In genomic region chr15:43186003-43186353, GRCh38 we compare ENCODE assay signal across 8 cellular contexts. TPM values are rescaled to one million over a fixed set of nuclear protein-coding genes. Genes with fewer than 3 reads are reported as not detected.
DNase-seq lines count a peak whose midpoint lies in the region; ATAC-seq, FAIRE-seq and TF ChIP-seq lines count a peak whose summit lies in the region.

No MANE protein-coding gene starts in this region.

- intact Hi-C loops in K562 (cut with micrococcal nuclease) (loop anchor here (2.0 to 10.0 kb wide), 3 partner anchors 81 to 484 kb away; partner anchors contain the start of gene UBR1), testis (cut with DNase I; ENCODE audit: low total_unique reads) (no loop called here)

- DNase-seq in AML-193 (lab: John Stamatoyannopoulos, UW) (peak; percentile 36 to 51), HuH-7 (ENCODE audit: low spot score) (peak; percentile 29), K562 (ENCODE audit: extremely low read depth in 1 of 4, low spot score in 3 of 4) (no peak), testis (peak; percentile 21), MV-4-11 (lab: John Stamatoyannopoulos, UW) (no peak)
- no peak for DNase-seq in activated CD8-positive, alpha-beta memory T cell treated with anti-CD3 and anti-CD28 coated beads, Interleukin-2, amount 50 U/mL, for 4 hours

- BruUV-seq in K562 (replicated peaks; lab: Mats Ljungman, UMichigan) = no TSS peak

- in situ Hi-C loops in K562 (cut with MboI) = no loop called here

- POLR2A ChIA-PET in K562 (lab: Yijun Ruan, JAX) = interaction anchor here (1.3 to 2.3 kb wide), 4 partner anchors 9 to 18 kb away, joined by 4 to 7 read pairs (median 6); no protein-coding TSS in a partner anchor

- H3K27ac ChIP-seq in K562 (ENCODE audit: extremely low read depth, low read depth, low read length) (peak overlapping the region; percentile 83), layer of hippocampus (ENCODE audit: low read depth, low read length) (peak overlapping the region; percentile 87), testis (peak overlapping the region; percentile 78 to 83)

- no peaks in the 10 kb centered on the region for H3K27me3 ChIP-seq in K562 (ENCODE audit: control insufficient read depth in 2 of 2, insufficient read depth in 2 of 2, low read length in 2 of 2)
- H3K27me3 ChIP-seq in layer of hippocampus (ENCODE audit: control insufficient read depth, insufficient read depth, low read length) = no peaks in the 10 kb centered on the region
- H3K27me3 ChIP-seq in testis = no peaks in the 10 kb centered on the region

- peak overlapping the region; percentile 93 for H2AFZ ChIP-seq in K562 (ENCODE audit: low read depth, low read length)

- peak; percentile 25 for ATAC-seq in GM19395 (IDR thresholded peaks at IDR 0.05; ENCODE audit: unreplicated experiment)
- peak; percentile 58 for ATAC-seq in K562

- H3K4me3 ChIP-seq in K562 (peak overlapping the region; percentile 70), testis (peak overlapping the region; percentile 76 to 94)

- H3K9ac ChIP-seq in K562 (ENCODE audit: insufficient read depth in 1 of 2, low read depth in 2 of 2, low read length in 2 of 2) = peak overlapping the region; percentile 75 to 96

- 0 out of 6 replicates have a peak, but pooled peaks of 1 of the 3 experiments have one; percentile 17 for TF ChIP-seq CTCF in K562 (IDR thresholded peaks at IDR 0.05 in 2 of 3, conservative IDR thresholded peaks at IDR 0.05 in 1 of 3; ENCODE audit: insufficient read depth in 2 of 3, low read depth in 1 of 3, low read length in 3 of 3)
- TF ChIP-seq CTCF in testis (IDR thresholded peaks at IDR 0.05) = no peak

- TF ChIP-seq EP300 in K562 (IDR thresholded peaks at IDR 0.05; ENCODE audit: low read length) = no peak

- no peak for TF ChIP-seq RAD21 in K562 (CRISPR knock-in tag; conservative IDR thresholded peaks at IDR 0.05 in 1 of 2, IDR thresholded peaks at IDR 0.05 in 1 of 2)

- no peak for TF ChIP-seq POLR2A in K562 (conservative IDR thresholded peaks at IDR 0.05)
- no peak for TF ChIP-seq POLR2A in testis (IDR thresholded peaks at IDR 0.05)

- H4K20me1 ChIP-seq in K562 (replicated peaks; ENCODE audit: control insufficient read depth, insufficient read depth, low read length) = no peaks in the 10 kb centered on the region

- FAIRE-seq in K562 (lab: Jason Lieb, UNC) = peak; percentile 11

- peaks cover 18% of the 10 kb centered on the region for H3K79me2 ChIP-seq in K562 (ENCODE audit: control insufficient read depth, insufficient read depth, low read length)

- CTCF ChIA-PET in K562 (lab: Yijun Ruan, JAX; ENCODE audit: low intra/inter-chr PET ratio) = interaction anchor here (1.2 kb wide), 1 partner anchor 260 kb away, joined by 3 read pairs; no protein-coding TSS in a partner anchor

- H3K4me1 ChIP-seq in K562 (replicated peaks in 1 of 2; ENCODE audit: control insufficient read depth in 2 of 2, insufficient read depth in 2 of 2, low read length in 2 of 2) = peaks cover 12 to 15% of the 10 kb centered on the region in 2 experiments
- H3K4me1 ChIP-seq in testis = peaks cover 9% of the 10 kb centered on the region

- H3K9me1 ChIP-seq in K562 (ENCODE audit: control insufficient read depth, insufficient read depth, low read length) = peaks cover 3% of the 10 kb centered on the region

- H3K36me3 ChIP-seq in K562 (ENCODE audit: control insufficient read depth, insufficient read depth, low read length) = peaks cover 46% of the 10 kb centered on the region; the same call in 2 of the 3 replicates
- H3K36me3 ChIP-seq in testis (ENCODE audit: low read depth, missing control alignments) = no peaks in the 10 kb centered on the region

- H3K9me3 ChIP-seq in K562 (replicated peaks; ENCODE audit: control insufficient read depth, insufficient read depth, low read depth, low read length) (no peaks in the 10 kb centered on the region), testis (no peaks in the 10 kb centered on the region)

- WGBS in K562 (ENCODE audit: insufficient coverage, low coverage, missing lambda C conversion rate) = under 1% methylated on average over 12 of the region's 13 CpGs
- 4% methylated on average over 11 to 13 of the region's 13 CpGs for WGBS in testis, 2 donors

- peak overlapping the region; percentile 95 for H3K4me2 ChIP-seq in K562 (ENCODE audit: insufficient read depth, low read length)

TF ChIP-seq in K562, 482 proteins besides CTCF, POLR2A, EP300 and RAD21 (continues in another document):
- TF ChIP-seq MTA1 (IDR thresholded peaks at IDR 0.05; ENCODE audit: borderline replicate concordance) = peak; percentile 10; the same call in 1 of the 2 replicates
- TF ChIP-seq HDAC2 (IDR thresholded peaks at IDR 0.05) = peak; percentile 21; the same call in 1 of the 2 replicates

RNA-seq across cellular contexts. Expression of gene CCNDBP1, which starts 0.8 kb away (rescaled TPM):
- 56.2 and 80.6 TPM in 2 replicates for total RNA-seq in K562 (2011; cell fraction: chromatin; rRNA removed; ENCODE audit: low replicate concordance)
- 40.4 and 46.3 TPM in 2 replicates for total RNA-seq in K562 (2011; cell fraction: nucleolus; rRNA removed)
- total RNA-seq in K562 (2011; cell fraction: nucleoplasm; rRNA removed) = 55.0 and 77.6 TPM in 2 replicates
- 50.0 and 55.5 TPM in 2 replicates for total RNA-seq in K562 (2014; rRNA removed)
- total RNA-seq in K562 (2014; rRNA removed; fragmentation: Illumina TruSeq; extraction: Trizol) = 67.6 and 71.9 TPM in 2 replicates
- total RNA-seq in K562 (2015; rRNA removed; fragmentation: Illumina TruSeq; extraction: Trizol) = 47.9 and 49.5 TPM in 2 replicates
- total RNA-seq in K562 (2021) = 47.9 and 49.1 TPM in 2 replicates
- 98.3 and 111 TPM in 2 replicates for polyA plus RNA-seq in K562 (2011; rRNA removed)
- polyA plus RNA-seq in K562 (2011; cell fraction: cytosol; rRNA removed) = 86.8 and 107 TPM in 2 replicates
- 58.5 and 72.4 TPM in 2 replicates for polyA plus RNA-seq in K562 (2011; cell fraction: nucleus; rRNA removed)
- polyA plus RNA-seq in K562 (2012) = 50.4 and 99.8 TPM in 2 replicates
- polyA plus RNA-seq in K562 (2014; fragmentation: Illumina TruSeq; extraction: Trizol) = 57.7 and 59.9 TPM in 2 replicates
- polyA plus RNA-seq in K562 (2014; fragmentation: Nextera tagmentation; extraction: Ambion mirVana) = 10 to 100 TPM; 37.0 to 44.7 TPM
- 65.4 and 72.0 TPM in 2 replicates for polyA plus RNA-seq in K562 (2014; rRNA removed)
- 61.5 and 64.1 TPM in 2 replicates for polyA minus RNA-seq in K562 (2011; rRNA and poly(A)+ RNA removed)
- polyA minus RNA-seq in K562 (2011; cell fraction: cytosol; rRNA and poly(A)+ RNA removed) = 18.9 and 22.9 TPM in 2 replicates
- polyA minus RNA-seq in K562 (2011; cell fraction: nucleus; rRNA and poly(A)+ RNA removed) = 33.1 and 51.0 TPM in 2 replicates
- 10 to 100 TPM; 63.7 to 83.6 TPM for total RNA-seq in testis
- polyA plus RNA-seq in testis (ENCODE audit: insufficient read depth, low read depth, low replicate concordance) = 60.5 TPM

RNA-seq across cellular contexts. Expression of gene EPB42, which starts 34.8 kb away (rescaled TPM):
- 0.51 and 1.6 TPM in 2 replicates for total RNA-seq in K562 (2011; cell fraction: chromatin; rRNA removed; ENCODE audit: low replicate concordance)
- 1.5 and 1.7 TPM in 2 replicates for total RNA-seq in K562 (2011; cell fraction: nucleolus; rRNA removed)
- 1.2 and 2.3 TPM in 2 replicates for total RNA-seq in K562 (2011; cell fraction: nucleoplasm; rRNA removed)
- 1.5 and 2.1 TPM in 2 replicates for total RNA-seq in K562 (2014; rRNA removed)
- 1.4 and 1.5 TPM in 2 replicates for total RNA-seq in K562 (2014; rRNA removed; fragmentation: Illumina TruSeq; extraction: Trizol)
- 0.51 and 0.79 TPM in 2 replicates for total RNA-seq in K562 (2015; rRNA removed; fragmentation: Illumina TruSeq; extraction: Trizol)
- total RNA-seq in K562 (2021) = 1.3 and 1.7 TPM in 2 replicates
- polyA plus RNA-seq in K562 (2011; rRNA removed) = 0.59 and 0.89 TPM in 2 replicates
- polyA plus RNA-seq in K562 (2011; cell fraction: cytosol; rRNA removed) = 0.89 and 0.96 TPM in 2 replicates
- polyA plus RNA-seq in K562 (2011; cell fraction: nucleus; rRNA removed) = 0.66 and 0.70 TPM in 2 replicates
- polyA plus RNA-seq in K562 (2012) = 0.91 and 1.2 TPM in 2 replicates
- polyA plus RNA-seq in K562 (2014; fragmentation: Illumina TruSeq; extraction: Trizol) = 1.5 and 2.3 TPM in 2 replicates
- polyA plus RNA-seq in K562 (2014; fragmentation: Nextera tagmentation; extraction: Ambion mirVana) = under 1 TPM; 0.38 to 0.57 TPM
- 1.3 and 1.6 TPM in 2 replicates for polyA plus RNA-seq in K562 (2014; rRNA removed)
- 1.5 and 1.6 TPM in 2 replicates for polyA minus RNA-seq in K562 (2011; rRNA and poly(A)+ RNA removed)
- 0.67 and 1.9 TPM in 2 replicates for polyA minus RNA-seq in K562 (2011; cell fraction: cytosol; rRNA and poly(A)+ RNA removed)
- polyA minus RNA-seq in K562 (2011; cell fraction: nucleus; rRNA and poly(A)+ RNA removed) = 0.27 and 0.67 TPM in 2 replicates
- 1 to 10 TPM; 6.8 to 7.5 TPM for total RNA-seq in testis
- 3.6 TPM for polyA plus RNA-seq in testis (ENCODE audit: insufficient read depth, low read depth, low replicate concordance)

RNA-seq across cellular contexts. Expression of gene TMEM62, which starts 52.6 kb away (rescaled TPM):
- 31.6 and 73.3 TPM in 2 replicates for total RNA-seq in K562 (2011; cell fraction: chromatin; rRNA removed; ENCODE audit: low replicate concordance)
- 19.7 and 20.0 TPM in 2 replicates for total RNA-seq in K562 (2011; cell fraction: nucleolus; rRNA removed)
- total RNA-seq in K562 (2011; cell fraction: nucleoplasm; rRNA removed) = 36.1 and 40.1 TPM in 2 replicates
- 13.8 and 14.2 TPM in 2 replicates for total RNA-seq in K562 (2014; rRNA removed)
- total RNA-seq in K562 (2014; rRNA removed; fragmentation: Illumina TruSeq; extraction: Trizol) = 15.7 and 19.8 TPM in 2 replicates
- total RNA-seq in K562 (2015; rRNA removed; fragmentation: Illumina TruSeq; extraction: Trizol) = 16.6 and 16.9 TPM in 2 replicates
- 10.6 and 11.9 TPM in 2 replicates for total RNA-seq in K562 (2021)
- 7.3 and 10.6 TPM in 2 replicates for polyA plus RNA-seq in K562 (2011; rRNA removed)
- 4.7 and 7.6 TPM in 2 replicates for polyA plus RNA-seq in K562 (2011; cell fraction: cytosol; rRNA removed)
- 9.2 and 11.6 TPM in 2 replicates for polyA plus RNA-seq in K562 (2011; cell fraction: nucleus; rRNA removed)
- polyA plus RNA-seq in K562 (2012) = 7.0 and 9.6 TPM in 2 replicates
- polyA plus RNA-seq in K562 (2014; fragmentation: Illumina TruSeq; extraction: Trizol) = 13.8 and 14.4 TPM in 2 replicates
- polyA plus RNA-seq in K562 (2014; fragmentation: Nextera tagmentation; extraction: Ambion mirVana) = 1 to 10 TPM; 4.4 to 6.6 TPM
- polyA plus RNA-seq in K562 (2014; rRNA removed) = 8.5 and 11.1 TPM in 2 replicates
- polyA minus RNA-seq in K562 (2011; rRNA and poly(A)+ RNA removed) = 12.9 and 17.0 TPM in 2 replicates
- polyA minus RNA-seq in K562 (2011; cell fraction: cytosol; rRNA and poly(A)+ RNA removed) = 3.0 and 3.4 TPM in 2 replicates
- 11.6 and 12.4 TPM in 2 replicates for polyA minus RNA-seq in K562 (2011; cell fraction: nucleus; rRNA and poly(A)+ RNA removed)
- total RNA-seq in testis = 10 to 100 TPM; 22.8 to 29.0 TPM
- 8.3 TPM for polyA plus RNA-seq in testis (ENCODE audit: insufficient read depth, low read depth, low replicate concordance)

Comparison
In these comparisons a context has a peak if more than half of its experiments do, and no peak if none do; other contexts are left out.
1. DNase-seq: peak in AML-193 (2 of 2), HuH-7 (single experiment) and testis (single experiment); none in K562 (0 of 4), MV-4-11 (single experiment) and activated CD8-positive, alpha-beta memory T cell treated with anti-CD3 and anti-CD28 coated beads, Interleukin-2, amount 50 U/mL, for 4 hours (single experiment).
2. Peak in every context shown above with its lines, with median percentiles within 50 percentile points of each other: H3K27ac ChIP-seq.